10 cellular contexts compared by ENCODE assay signal in genomic region chr3:105862217-105862616, GRCh38. TPM values are rescaled to one million over a fixed set of nuclear protein-coding genes. Genes with fewer than 3 reads are reported as not detected.
DNase-seq lines count a peak whose midpoint lies in the region; ATAC-seq and TF ChIP-seq lines count a peak whose summit lies in the region.
"Had no signal": no experiment of that assay in that cellular context is flagged by ENCODE, and none has a peak within 500 bp of the region (broad histone marks: within the 10 kb centered on the region; RNA-seq: fewer than 3 reads in every experiment).

No MANE protein-coding gene starts in this region.

- TF ChIP-seq CTCF in mucosa of descending colon (IDR thresholded peaks at IDR 0.05) (no peak), testis (IDR thresholded peaks at IDR 0.05) (no peak), mesothelial cell of epicardium (IDR thresholded peaks at IDR 0.05; ENCODE audit: unreplicated experiment) (no peak)

- DNase-seq in mucosa of descending colon (no peak), testis (no peak), HuH-7.5 (ENCODE audit: low spot score) (no peak), kidney glomerular epithelial cell (lab: John Stamatoyannopoulos, UW) (no peak), mesothelial cell of epicardium (ENCODE audit: low spot score in 2 of 2, unreplicated experiment in 2 of 2) (no peak)
- DNase-seq: caudate nucleus had no signal

- TF ChIP-seq POLR2A in testis (IDR thresholded peaks at IDR 0.05): no peak

- no peak overlapping the region for H3K4me3 ChIP-seq in mucosa of descending colon
- H3K4me3 ChIP-seq in testis: no peak overlapping the region

- no peaks in the 10 kb centered on the region for H3K9me3 Mint-ChIP-seq in mesothelial cell of epicardium

- intact Hi-C loops in mucosa of descending colon (cut with DNase I, micrococcal nuclease) (loop anchor here in 1 of 2 donors (10.0 kb wide), 1 partner anchor 177 kb away; no protein-coding TSS in a partner anchor), testis (cut with DNase I; ENCODE audit: low total_unique reads) (no loop called here)

- peak; percentile 33 for ATAC-seq in GM18520 (IDR thresholded peaks at IDR 0.05; ENCODE audit: unreplicated experiment)
- ATAC-seq in GM21723 (IDR thresholded peaks at IDR 0.05; ENCODE audit: unreplicated experiment): peak; percentile 62
- ATAC-seq in HG03439 (IDR thresholded peaks at IDR 0.05; ENCODE audit: unreplicated experiment): peak; percentile 45
- ATAC-seq in mucosa of descending colon: peak; percentile 34
- ATAC-seq: HepG2 had no signal

- H3K36me3 Mint-ChIP-seq in mesothelial cell of epicardium: peaks cover 22% of the 10 kb centered on the region

- H3K4me1 Mint-ChIP-seq in mesothelial cell of epicardium: peaks cover 43% of the 10 kb centered on the region

- no peak overlapping the region for H3K27ac ChIP-seq in testis

- no peaks in the 10 kb centered on the region for H3K36me3 ChIP-seq in mucosa of descending colon (ENCODE audit: low read depth)
- no peaks in the 10 kb centered on the region for H3K36me3 ChIP-seq in testis (ENCODE audit: low read depth, missing control alignments)

- H3K9me3 ChIP-seq in mucosa of descending colon (no peaks in the 10 kb centered on the region), testis (no peaks in the 10 kb centered on the region)

- 87 to 91% methylated on average over 3 of the region's 3 CpGs for WGBS in testis, 2 donors

- no peak overlapping the region for H3K27ac Mint-ChIP-seq in mesothelial cell of epicardium

- H3K4me1 ChIP-seq in mucosa of descending colon (ENCODE audit: low read depth): peaks cover 11% of the 10 kb centered on the region
- H3K4me1 ChIP-seq in testis: peaks cover 9% of the 10 kb centered on the region

- no peak overlapping the region for H3K4me3 Mint-ChIP-seq in mesothelial cell of epicardium

- H3K27me3 Mint-ChIP-seq in mesothelial cell of epicardium (ENCODE audit: low read depth): no peaks in the 10 kb centered on the region

- no peaks in the 10 kb centered on the region for H3K27me3 ChIP-seq in testis

RNA-seq across cellular contexts. Expression of gene CBLB, which starts 6.6 kb away (rescaled TPM):
- total RNA-seq in mucosa of descending colon (10 to 100 TPM; 41.7 to 52.2 (median 51.0) TPM), testis (10 to 100 TPM; 65.9 to 73.6 TPM), mesothelial cell of epicardium (101 to 116 TPM (median 108 TPM) in 3 replicates)
- polyA plus RNA-seq in testis (ENCODE audit: insufficient read depth, low read depth, low replicate concordance): 33.0 TPM
